In genomic region chr10:114398587-114399331, GRCh38 we compare ENCODE assay signal across 16 cellular contexts.
"Had no signal": no experiment of that assay in that cellular context is flagged by ENCODE, and none has a peak within 500 bp of the region (broad histone marks: within the 10 kb centered on the region; RNA-seq: fewer than 3 reads in every experiment).

No MANE protein-coding gene starts in this region.

- H3K36me3 ChIP-seq: pancreas, upper lobe of right lung had no signal

- H3K9me3 ChIP-seq: pancreas, upper lobe of right lung had no signal

- H3K36me3 Mint-ChIP-seq: activated naive CD4-positive, alpha-beta T cell treated with anti-CD3 and anti-CD28 coated beads, Interleukin-2, amount 50 U/mL, for 72 hours; brain; natural killer cell treated with Interleukin-12 subunit alpha and Interleukin-12 subunit beta and Interleukin-15 and Interleukin-18, amount 100 ng/mL, for 72 hours had no signal

- H3K27me3 ChIP-seq: pancreas had no signal

- H3K4me3 ChIP-seq: pancreas, upper lobe of right lung had no signal

- DNase-seq: activated effector memory CD4-positive, alpha-beta T cell treated with Interleukin-2 at 50 U/mL for 16 hours; activated T-cell treated with anti-CD3 and anti-CD28 coated beads, Interleukin-2, amount 50 U/mL, for 1 hour; amniotic stem cell; cerebellar nuclear complex; dermis blood vessel endothelial cell; endodermal cell; erythroblast; hypothalamus; pancreas; SW 1271; upper lobe of right lung had no signal

- H3K9me3 Mint-ChIP-seq: activated naive CD4-positive, alpha-beta T cell treated with anti-CD3 and anti-CD28 coated beads, Interleukin-2, amount 50 U/mL, for 72 hours; brain; endodermal cell; natural killer cell treated with Interleukin-12 subunit alpha and Interleukin-12 subunit beta and Interleukin-15 and Interleukin-18, amount 100 ng/mL, for 72 hours; T-helper 2 cell treated with Interferon-gamma antibody and Interleukin-4, amounts not matched to agents 5 μg/mL and 100 μg/mL, for 36 hours had no signal

- H3K27ac Mint-ChIP-seq: activated naive CD4-positive, alpha-beta T cell treated with anti-CD3 and anti-CD28 coated beads, Interleukin-2, amount 50 U/mL, for 72 hours; endodermal cell; natural killer cell treated with Interleukin-12 subunit alpha and Interleukin-12 subunit beta and Interleukin-15 and Interleukin-18, amount 100 ng/mL, for 72 hours; T-helper 2 cell treated with Interferon-gamma antibody and Interleukin-4, amounts not matched to agents 5 μg/mL and 100 μg/mL, for 36 hours had no signal

- H3K27ac ChIP-seq: pancreas had no signal

- H3K4me3 Mint-ChIP-seq: endodermal cell; natural killer cell treated with Interleukin-12 subunit alpha and Interleukin-12 subunit beta and Interleukin-15 and Interleukin-18, amount 100 ng/mL, for 72 hours; T-helper 2 cell treated with Interferon-gamma antibody and Interleukin-4, amounts not matched to agents 5 μg/mL and 100 μg/mL, for 36 hours had no signal

- ATAC-seq: activated CD4-positive, CD25-positive, alpha-beta regulatory T cell treated with anti-CD3 and anti-CD28 coated beads, Interleukin-2, amount 50 U/mL, for 24 hours; activated naive CD4-positive, alpha-beta T cell treated with anti-CD3 and anti-CD28 coated beads, Interleukin-2, amount 50 U/mL, for 72 hours; natural killer cell treated with Interleukin-12 subunit alpha and Interleukin-12 subunit beta and Interleukin-15 and Interleukin-18, amount 100 ng/mL, for 72 hours; upper lobe of right lung had no signal
